8 cellular contexts compared by ENCODE assay signal in the genomic region with DNA sequence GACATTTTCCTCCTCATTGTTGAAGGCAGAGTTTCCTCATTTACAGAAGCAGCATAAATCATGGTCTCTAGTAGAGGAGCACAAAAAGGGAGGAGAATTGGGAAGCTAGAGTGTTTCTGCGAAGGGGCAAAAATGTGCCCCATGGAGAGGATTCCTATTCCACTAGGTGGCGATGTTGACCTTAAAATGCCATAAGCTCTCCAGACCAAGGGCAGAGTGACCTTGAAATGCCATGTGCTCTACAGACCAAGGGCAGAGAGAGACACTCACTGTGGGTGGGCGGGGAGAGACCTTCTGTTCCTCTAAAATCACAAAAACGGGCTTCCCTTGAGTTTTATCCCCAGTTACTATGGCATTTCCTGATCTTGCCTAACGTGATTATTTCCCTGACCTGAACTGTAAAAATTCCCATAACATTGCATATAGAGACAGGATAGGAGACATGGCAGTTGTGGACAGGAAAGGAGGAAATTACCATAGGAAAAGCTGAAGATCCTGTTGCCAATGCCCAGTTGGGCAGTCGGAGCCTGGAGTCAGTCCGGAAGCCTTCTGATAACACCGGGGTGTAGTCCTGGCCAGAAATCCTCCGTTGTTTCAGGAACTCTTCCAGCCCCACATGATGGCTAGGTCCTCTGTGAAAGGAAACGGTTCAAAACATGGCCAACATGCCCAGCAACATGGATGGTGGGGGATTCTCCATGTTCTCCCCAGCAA.
DNase-seq lines count a peak whose midpoint lies in the region; ATAC-seq, FAIRE-seq and TF ChIP-seq lines count a peak whose summit lies in the region.

No MANE protein-coding gene starts in this region.

- no peak for TF ChIP-seq POLR2A in GM12878 (IDR thresholded peaks at IDR 0.05; ENCODE audit: low read depth, low read length)

- SMC1A ChIA-PET in GM12878 (lab: Charles Lee; ENCODE audit: uncharacterized antibody, unreplicated experiment): interaction anchor here (0.8 to 4.5 kb wide), 18 partner anchors 8 to 553 kb away, joined by 3 to 37 read pairs (median 4); no protein-coding TSS in a partner anchor

- H3K9me3 Mint-ChIP-seq in mesothelial cell of epicardium: peaks cover 51% of the 10 kb centered on the region

- no peaks in the 10 kb centered on the region for H3F3A ChIP-seq in GM23248 (ENCODE audit: insufficient read depth)

- peaks cover 2% of the 10 kb centered on the region for H3K4me1 Mint-ChIP-seq in mesothelial cell of epicardium

- H3K27ac Mint-ChIP-seq in mesothelial cell of epicardium: no peak overlapping the region

- BruUV-seq in GM12878 (replicated peaks; lab: Mats Ljungman, UMichigan): no TSS peak

- RAD21 ChIA-PET in GM12878 (lab: Charles Lee; ENCODE audit: unreplicated experiment): interaction anchor here (0.6 to 2.5 kb wide), 6 partner anchors 11 to 410 kb away, joined by 3 to 13 read pairs (median 5); no protein-coding TSS in a partner anchor

- TF ChIP-seq CTCF in GM12878 (IDR thresholded peaks at IDR 0.05 in 2 of 3, conservative IDR thresholded peaks at IDR 0.05 in 1 of 3; ENCODE audit: control insufficient read depth in 2 of 3, extremely low read depth in 1 of 3, insufficient read depth in 1 of 3, low read depth in 3 of 3, low read length in 3 of 3) (peak; percentile 62 to 68 (median 65); a peak in 5 of 6 replicates), mesothelial cell of epicardium (IDR thresholded peaks at IDR 0.05; ENCODE audit: unreplicated experiment) (peak; percentile 41)

- POLR2A ChIA-PET in GM12878 (lab: Charles Lee): no interaction called here

- H3K27me3 Mint-ChIP-seq in mesothelial cell of epicardium (ENCODE audit: low read depth): no peaks in the 10 kb centered on the region

- in situ Hi-C loops in GM23248 (cut with MboI) (loop anchor here (25.0 kb wide), 1 partner anchor 404 kb away; no protein-coding TSS in a partner anchor), GM12878 (cut with MboI) (no loop called here)

- FAIRE-seq in GM12878 (lab: Jason Lieb, UNC): peak; percentile 79

- H3K4me2 ChIP-seq in GM23248 (ENCODE audit: unreplicated experiment) (no peak overlapping the region), GM12878 (ENCODE audit: control insufficient read depth, insufficient read depth) (no peak overlapping the region)

- peak; percentile 1 to 36 for DNase-seq in NOMO-1 (lab: John Stamatoyannopoulos, UW; ENCODE audit: unreplicated experiment in 2 of 2)
- DNase-seq in NOMO-1 treated with dmso at 0.1 percent for 144 hours (lab: John Stamatoyannopoulos, UW; ENCODE audit: unreplicated experiment): no peak
- peak; percentile 48 for DNase-seq in GM23248
- DNase-seq in NCI-H1417 treated with DMSO at 0.1 percent for 48 hours (lab: John Stamatoyannopoulos, UW): peak; percentile 5
- DNase-seq in GM12878 (ENCODE audit: low read depth, low spot score): no peak
- DNase-seq in mesothelial cell of epicardium (ENCODE audit: low spot score in 2 of 2, unreplicated experiment in 2 of 2): no peak
- DNase-seq in NCI-H2227 treated with DMSO at 0.1 percent for 48 hours (lab: John Stamatoyannopoulos, UW): no peak
- no peak for DNase-seq in activated CD8-positive, alpha-beta memory T cell treated with anti-CD3 and anti-CD28 coated beads, Interleukin-2, amount 50 U/mL, for 48 hours

- H3K36me3 ChIP-seq in GM23248 (ENCODE audit: low read depth): no peaks in the 10 kb centered on the region
- H3K36me3 ChIP-seq in GM12878 (ENCODE audit: control insufficient read depth in 2 of 2, insufficient read depth in 2 of 2, low read length in 1 of 2): no peaks in the 10 kb centered on the region

- H3K27me3 ChIP-seq in GM23248 (replicated peaks; ENCODE audit: insufficient read depth) (no peaks in the 10 kb centered on the region), GM12878 (replicated peaks in 1 of 2; ENCODE audit: control insufficient read depth in 2 of 2, insufficient read depth in 2 of 2, low read length in 1 of 2) (no peaks in the 10 kb centered on the region)

- no peaks in the 10 kb centered on the region for H3K79me2 ChIP-seq in GM23248 (ENCODE audit: insufficient read depth)
- no peaks in the 10 kb centered on the region for H3K79me2 ChIP-seq in GM12878 (ENCODE audit: control insufficient read depth, insufficient read depth, low read length)

- no peaks in the 10 kb centered on the region for H3K36me3 Mint-ChIP-seq in mesothelial cell of epicardium

- peak; percentile 81 for TF ChIP-seq RAD21 in GM12878 (IDR thresholded peaks at IDR 0.05; ENCODE audit: insufficient read depth, low read depth, low read length)

- H3K9me2 ChIP-seq in GM23248 (ENCODE audit: insufficient read depth): no peaks in the 10 kb centered on the region

- TF ChIP-seq EP300 in GM12878 (IDR thresholded peaks at IDR 0.05; ENCODE audit: borderline replicate concordance in 1 of 2, control insufficient read depth in 1 of 2, low read depth in 2 of 2, low read length in 2 of 2): no peak

- no peak overlapping the region for H3K4me3 Mint-ChIP-seq in mesothelial cell of epicardium

- WGBS in GM23248 (ENCODE audit: low coverage in 1 of 2, low lambda C conversion rate in 2 of 2, missing lambda C conversion rate in 2 of 2), 2 experiments: 29 to 41% methylated on average over 7 to 8 of the region's 10 CpGs
- 32% methylated on average over 10 of the region's 10 CpGs for WGBS in GM12878 (ENCODE audit: insufficient coverage, insufficient replicate concordance, low lambda C conversion rate, missing lambda C conversion rate)

- H3K4me3 ChIP-seq in GM23248 (no peak overlapping the region), GM12878 (no peak overlapping the region)

- H4K20me1 ChIP-seq in GM23248 (ENCODE audit: insufficient read depth) (no peaks in the 10 kb centered on the region), GM12878 (ENCODE audit: control insufficient read depth, insufficient read depth) (no peaks in the 10 kb centered on the region)

- H3K9me3 ChIP-seq in GM23248 (ENCODE audit: low read depth) (no peaks in the 10 kb centered on the region), GM12878 (replicated peaks; ENCODE audit: control insufficient read depth, insufficient read depth, low read length) (no peaks in the 10 kb centered on the region)

- CTCF ChIA-PET in GM12878 (lab: Yijun Ruan, JAX): interaction anchor here (0.7 to 3.4 kb wide), 33 partner anchors 11 to 836 kb away, joined by 3 to 51 read pairs (median 4); no protein-coding TSS in a partner anchor

- intact Hi-C loops in GM12878 (cut with micrococcal nuclease; ENCODE audit: unreplicated experiment): loop anchor here (1.0 kb wide), 4 partner anchors 10 to 553 kb away; no protein-coding TSS in a partner anchor

- H3K27ac ChIP-seq in GM23248 (no peak overlapping the region), GM12878 (ENCODE audit: control insufficient read depth, insufficient read depth) (no peak overlapping the region)

- no peak overlapping the region for H3K9ac ChIP-seq in GM23248
- H3K9ac ChIP-seq in GM12878 (ENCODE audit: control insufficient read depth, insufficient read depth, low read length): no peak overlapping the region

- H2AFZ ChIP-seq in GM23248: no peak overlapping the region
- H2AFZ ChIP-seq in GM12878 (ENCODE audit: control insufficient read depth, low read depth, low read length): no peak overlapping the region

- H3K4me1 ChIP-seq in GM23248 (ENCODE audit: insufficient read depth) (no peaks in the 10 kb centered on the region), GM12878 (ENCODE audit: control insufficient read depth, insufficient read depth, low read length) (no peaks in the 10 kb centered on the region)

- ATAC-seq in GM12878: peak; percentile 98

TF ChIP-seq in GM12878, 131 proteins besides CTCF, POLR2A, EP300 and RAD21:
- TF ChIP-seq SMC3 (IDR thresholded peaks at IDR 0.05; ENCODE audit: borderline replicate concordance, low read length) (peak; percentile 54; the same call in 1 of the 2 replicates), BACH1 (IDR thresholded peaks at IDR 0.05; ENCODE audit: borderline replicate concordance) (no peak), SREBF1 (IDR thresholded peaks at IDR 0.05; ENCODE audit: low read length) (no peak), MTA3 (IDR thresholded peaks at IDR 0.05; ENCODE audit: borderline replicate concordance, low read length) (no peak), ESRRA (IDR thresholded peaks at IDR 0.05; ENCODE audit: low read length) (peak; percentile 100)

Comparison
In these comparisons a context has a peak if more than half of its experiments do, and no peak if none do; other contexts are left out.
1. DNase-seq: peak in NOMO-1 (2 of 2), GM23248 (single experiment) and NCI-H1417 treated with DMSO at 0.1 percent for 48 hours (single experiment); none in NOMO-1 treated with dmso at 0.1 percent for 144 hours (single experiment), GM12878 (single experiment), mesothelial cell of epicardium (0 of 2), NCI-H2227 treated with DMSO at 0.1 percent for 48 hours (single experiment) and activated CD8-positive, alpha-beta memory T cell treated with anti-CD3 and anti-CD28 coated beads, Interleukin-2, amount 50 U/mL, for 48 hours (single experiment).